8 cellular contexts compared by ENCODE assay signal in the genomic region with DNA sequence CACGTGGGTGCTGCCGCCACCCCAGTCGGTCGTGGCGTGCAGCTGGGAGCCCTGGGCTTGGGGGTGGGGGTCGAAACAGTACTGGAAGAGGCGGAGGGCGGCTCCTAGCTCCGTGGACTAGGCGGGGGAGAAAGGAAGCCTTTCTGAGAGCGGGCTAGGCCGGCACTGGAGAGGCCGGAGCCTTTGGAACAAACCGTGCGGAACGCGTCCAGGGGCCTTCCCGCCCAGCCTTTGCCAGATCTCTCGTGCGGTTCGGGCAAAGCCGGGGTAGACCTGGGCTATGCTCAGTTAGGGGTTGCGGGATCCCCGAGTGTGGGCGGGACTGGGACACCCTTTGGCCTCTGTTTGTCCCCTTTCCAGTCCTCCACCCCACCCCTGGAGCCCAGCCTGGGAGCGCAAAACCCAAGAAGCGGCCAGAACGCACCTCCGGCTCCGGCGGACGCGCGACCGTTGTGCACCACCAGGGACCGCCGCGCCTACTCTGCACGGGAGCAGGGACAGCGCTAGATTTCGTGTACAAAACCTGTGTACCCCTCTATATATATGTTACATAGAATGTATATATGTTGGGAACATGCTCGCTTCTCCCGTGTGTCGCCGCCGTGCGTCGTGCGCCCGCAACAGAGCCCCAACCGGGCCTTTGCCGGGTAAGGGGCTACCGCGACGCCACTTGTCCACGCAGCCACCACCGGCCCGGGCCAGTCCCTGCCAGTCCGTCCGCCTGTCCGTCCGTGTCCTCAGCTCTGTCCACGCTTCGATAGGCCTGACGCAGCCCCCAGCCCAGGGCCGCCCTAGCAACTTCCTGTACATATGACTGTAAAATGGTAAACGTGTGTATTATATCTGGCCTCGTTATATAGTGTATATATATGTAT. TPM values are rescaled to one million over a fixed set of nuclear protein-coding genes. Genes with fewer than 3 reads are reported as not detected.
A peak's percentile ranks its signal among the peaks of the same experiment; 100 is the strongest.
DNase-seq lines count a peak whose midpoint lies in the region; ATAC-seq, FAIRE-seq and TF ChIP-seq lines count a peak whose summit lies in the region.

No MANE protein-coding gene starts in this region.

- 0 out of 2 replicates have a peak overlapping the region, but pooled peaks have one; percentile 29 for H2BK12ac ChIP-seq in H1 (ENCODE audit: low read depth, low read length)

- DNase-seq in NT2/D1 (ENCODE audit: low read depth, low spot score), result no peak
- DNase-seq in H1 (ENCODE audit: low read depth in 1 of 2, low spot score in 2 of 2), result peak in 1 of 2 experiments; percentile 84
- peak; percentile 93 for DNase-seq in left kidney (ENCODE audit: low read depth, low spot score)
- DNase-seq in thyroid gland, result peak; percentile 85 to 86
- DNase-seq in RKO (ENCODE audit: low spot score), result no peak
- DNase-seq in NCI-H69 (lab: John Stamatoyannopoulos, UW), result no peak
- DNase-seq in NAMALWA (ENCODE audit: low spot score), result no peak

- TF ChIP-seq POLR2A in H1 (IDR thresholded peaks at IDR 0.05; ENCODE audit: control extremely low read depth in 1 of 2, low read depth in 2 of 2, low read length in 2 of 2) (no peak; a peak in 1 of 3 replicates), thyroid gland (IDR thresholded peaks at IDR 0.05) (no peak)

- H4K20me1 ChIP-seq in H1 (replicated peaks in 1 of 2; ENCODE audit: control insufficient read depth in 1 of 2, insufficient read depth in 2 of 2, low read length in 2 of 2), result peaks cover 6 to 14% of the 10 kb centered on the region in 2 experiments

- H3K18ac ChIP-seq in H1 (ENCODE audit: extremely low read depth, low read length), result peak overlapping the region; percentile 87

- H3K4me2 ChIP-seq in H1 (ENCODE audit: insufficient read depth in 1 of 2, low read depth in 2 of 2, low read length in 2 of 2), result peak overlapping the region; percentile 69 to 97

- H3K9ac ChIP-seq in NT2/D1 (ENCODE audit: insufficient read length, low read depth) (peak overlapping the region; percentile 74), H1 (replicated peaks in 1 of 4; ENCODE audit: extremely low read depth in 1 of 4, low read depth in 3 of 4, low read length in 3 of 4) (no peak overlapping the region; a peak in 2 of 7 replicates)

- no peak overlapping the region for H2BK15ac ChIP-seq in H1 (ENCODE audit: low read length)

- CTCF ChIA-PET in H1 (lab: Charles Lee; ENCODE audit: partially characterized antibody), result interaction anchor here (1.0 to 18.1 kb wide), 29 partner anchors 9 to 228 kb away, joined by 3 to 375 read pairs (median 10); a partner anchor contains a TSS

- H3K4me1 ChIP-seq in NT2/D1 (ENCODE audit: insufficient read depth, insufficient read length), result peaks cover 8% of the 10 kb centered on the region
- peaks cover 0 to 20% (median 12%) of the 10 kb centered on the region in 4 experiments; a peak in 6 of 7 replicates for H3K4me1 ChIP-seq in H1 (replicated peaks in 1 of 4; ENCODE audit: control insufficient read depth in 3 of 4, insufficient read depth in 4 of 4, low read length in 3 of 4)
- H3K4me1 ChIP-seq in thyroid gland, result peaks cover 32 to 55% of the 10 kb centered on the region in 2 donors

- H2BK20ac ChIP-seq in H1 (ENCODE audit: low read length), result no peak overlapping the region

- no peak for ATAC-seq in stimulated activated memory B cell treated with anti-CD40 and anti-IgM and Interleukin-4, amounts not matched to agents 10 μg/mL and 1 μg/mL and 100 μg/mL, for 72 hours

- peaks cover 10% of the 10 kb centered on the region; the same call in 1 of the 2 replicates for H3K23me2 ChIP-seq in H1 (ENCODE audit: low read depth, low read length)

- intact Hi-C loops in thyroid gland (cut with DNase I), result loop anchor here (10.0 kb wide), 1 partner anchor 104 kb away; no protein-coding TSS in a partner anchor

- no peaks in the 10 kb centered on the region for H3K27me3 ChIP-seq in NT2/D1 (ENCODE audit: insufficient read depth, insufficient read length)
- H3K27me3 ChIP-seq in H1 (replicated peaks in 1 of 4; ENCODE audit: control insufficient read depth in 3 of 4, extremely low read depth in 1 of 4, insufficient read depth in 3 of 4, low read length in 3 of 4), result peaks cover 6 to 23% (median 17%) of the 10 kb centered on the region in 4 experiments
- no peaks in the 10 kb centered on the region for H3K27me3 ChIP-seq in thyroid gland

- FAIRE-seq in H1 (lab: Jason Lieb, UNC), result no peak

- H3K27ac Mint-ChIP-seq in stimulated activated memory B cell treated with anti-CD40 and anti-IgM and Interleukin-4, amounts not matched to agents 10 μg/mL and 1 μg/mL and 100 μg/mL, for 72 hours, result no peak overlapping the region

- H2AFZ ChIP-seq in H1 (ENCODE audit: low read length), result no peak overlapping the region

- POLR2A ChIA-PET in H1 (lab: Charles Lee; ENCODE audit: partially characterized antibody), result interaction anchor here (0.7 to 24.7 kb wide), 21 partner anchors 10 to 128 kb away, joined by 3 to 532 read pairs (median 4); a partner anchor contains a TSS

- H3K14ac ChIP-seq in H1 (ENCODE audit: insufficient read length), result no peak overlapping the region

- H3K36me3 ChIP-seq in NT2/D1 (ENCODE audit: insufficient read depth, insufficient read length, low read length) (peaks cover 44% of the 10 kb centered on the region), H1 (ENCODE audit: control insufficient read depth in 2 of 4, insufficient read depth in 4 of 4, low read length in 3 of 4) (peaks cover 9 to 22% (median 15%) of the 10 kb centered on the region in 4 experiments; a peak in 6 of 8 replicates), thyroid gland (peaks cover 0 to 14% of the 10 kb centered on the region in 2 donors)

- WGBS in H1 (ENCODE audit: extremely low coverage in 1 of 2, insufficient coverage in 1 of 2, insufficient read length in 1 of 2, insufficient replicate concordance in 2 of 2, low coverage in 1 of 2, low lambda C conversion rate in 2 of 2, missing lambda C conversion rate in 1 of 2), 2 experiments, result 34% methylated on average over 67 of the region's 68 CpGs; no CpG with 5 or more reads in 1 of the 2 experiments
- 56 to 68% methylated on average over 49 to 59 of the region's 68 CpGs for WGBS in thyroid gland, 2 donors

- no peak for TF ChIP-seq EP300 in H1 (IDR thresholded peaks at IDR 0.05; ENCODE audit: borderline replicate concordance in 1 of 2, low read depth in 2 of 2, low read length in 2 of 2)

- no peaks in the 10 kb centered on the region for H3K79me1 ChIP-seq in H1 (ENCODE audit: low read depth, low read length)

- no peak overlapping the region for H3K4me3 Mint-ChIP-seq in stimulated activated memory B cell treated with anti-CD40 and anti-IgM and Interleukin-4, amounts not matched to agents 10 μg/mL and 1 μg/mL and 100 μg/mL, for 72 hours

- H3K23ac ChIP-seq in H1 (ENCODE audit: insufficient read length), result no peak overlapping the region

- no peak overlapping the region for H3K56ac ChIP-seq in H1 (replicated peaks; ENCODE audit: insufficient read length, low read depth, low read length)

- H2BK5ac ChIP-seq in H1 (ENCODE audit: low read depth, low read length), result peak overlapping the region; percentile 35; the same call in 1 of the 2 replicates

- H3K27ac ChIP-seq in H1 (ENCODE audit: low read depth, low read length) (no peak overlapping the region), thyroid gland (peak overlapping the region; percentile 64 to 88 (median 83))

- H3K9me3 ChIP-seq in NT2/D1 (ENCODE audit: insufficient read depth, low read length) (no peaks in the 10 kb centered on the region), H1 (ENCODE audit: insufficient read depth in 2 of 2, low read depth in 1 of 2, low read length in 1 of 2) (no peaks in the 10 kb centered on the region), thyroid gland (no peaks in the 10 kb centered on the region)

- TF ChIP-seq RAD21 in H1 (IDR thresholded peaks at IDR 0.05 in 1 of 2, conservative IDR thresholded peaks at IDR 0.05 in 1 of 2; ENCODE audit: low read depth in 2 of 2, low read length in 2 of 2), result no peak; a peak in 1 of 4 replicates

- H4K91ac ChIP-seq in H1 (replicated peaks; ENCODE audit: insufficient read length, low read length), result peak overlapping the region; percentile 2

- peak overlapping the region; percentile 9 for H4K5ac ChIP-seq in H1 (ENCODE audit: insufficient read length, low read depth, low read length)

- no peaks in the 10 kb centered on the region for H3K9me3 Mint-ChIP-seq in stimulated activated memory B cell treated with anti-CD40 and anti-IgM and Interleukin-4, amounts not matched to agents 10 μg/mL and 1 μg/mL and 100 μg/mL, for 72 hours

- peak overlapping the region; percentile 71 for H3K4ac ChIP-seq in H1 (replicated peaks; ENCODE audit: insufficient read length, low read depth, low read length)

- H3K4me3 ChIP-seq in NT2/D1 (ENCODE audit: insufficient read length, low read depth) (peak overlapping the region; percentile 23), H1 (ENCODE audit: extremely low read depth in 1 of 4, insufficient read depth in 2 of 4, low read depth in 3 of 4, low read length in 4 of 4) (peak overlapping the region; percentile 37 to 70 (median 40)), thyroid gland (replicated peaks in 1 of 3) (peak overlapping the region in 1 of 3 donors; percentile 17)

- no peaks in the 10 kb centered on the region for H3K27me3 Mint-ChIP-seq in stimulated activated memory B cell treated with anti-CD40 and anti-IgM and Interleukin-4, amounts not matched to agents 10 μg/mL and 1 μg/mL and 100 μg/mL, for 72 hours

- H3K79me2 ChIP-seq in H1 (ENCODE audit: control insufficient read depth in 1 of 2, insufficient read depth in 2 of 2, low read length in 2 of 2), result no peaks in the 10 kb centered on the region

- no peak overlapping the region for H2AK5ac ChIP-seq in H1 (ENCODE audit: low read depth, low read length)

- peak overlapping the region; percentile 48 for H4K8ac ChIP-seq in H1 (ENCODE audit: extremely low read depth, insufficient read depth, low read length)

- H2BK120ac ChIP-seq in H1 (replicated peaks; ENCODE audit: low read depth, low read length), result no peak overlapping the region

- H3K36me3 Mint-ChIP-seq in stimulated activated memory B cell treated with anti-CD40 and anti-IgM and Interleukin-4, amounts not matched to agents 10 μg/mL and 1 μg/mL and 100 μg/mL, for 72 hours, result peaks cover 49% of the 10 kb centered on the region

- TF ChIP-seq CTCF in H1 (IDR thresholded peaks at IDR 0.05; ENCODE audit: control extremely low read depth in 1 of 3, insufficient read depth in 1 of 3, low read depth in 1 of 3, low read length in 3 of 3), result peak in 2 of 3 experiments; percentile 5 to 22; a peak in 2 of 4 replicates
- TF ChIP-seq CTCF in thyroid gland (IDR thresholded peaks at IDR 0.05), result no peak

- peaks cover 22% of the 10 kb centered on the region for H3K4me1 Mint-ChIP-seq in stimulated activated memory B cell treated with anti-CD40 and anti-IgM and Interleukin-4, amounts not matched to agents 10 μg/mL and 1 μg/mL and 100 μg/mL, for 72 hours

RNA-seq across cellular contexts. Expression of a gene that starts 26.2 kb away (rescaled TPM):
- 69.9 and 70.8 TPM in 2 replicates for total RNA-seq in H1 (2021; fragmentation: NEBNext Ultra II Directional; extraction: Animal tissue kit (Norgen Biotek cat#: 25700))
- 28.6 and 64.6 TPM in 2 replicates for polyA plus RNA-seq in H1 (2011; rRNA removed)
- 34.1 TPM for polyA plus RNA-seq in H1 (2011; cell fraction: cytosol; rRNA removed)
- polyA plus RNA-seq in H1 (2011; cell fraction: nucleus; rRNA removed), result 270 TPM
- polyA plus RNA-seq in H1 (2012, experiment 1 of 2), result 45.2 to 64.7 TPM (median 53.7 TPM) in 4 replicates
- polyA plus RNA-seq in H1 (2012, experiment 2 of 2), result 36.4 TPM
- 88.4 TPM for polyA plus RNA-seq in H1 (2013, experiment 1 of 2)
- polyA plus RNA-seq in H1 (2013, experiment 2 of 2), result 76.5 TPM
- 21.0 and 35.5 TPM in 2 replicates for polyA minus RNA-seq in H1 (2011; rRNA and poly(A)+ RNA removed)
- polyA minus RNA-seq in H1 (2011; cell fraction: cytosol; rRNA and poly(A)+ RNA removed), result 60.1 TPM
- polyA minus RNA-seq in H1 (2011; cell fraction: nucleus; rRNA and poly(A)+ RNA removed), result 90.1 TPM
- 10 to 100 TPM; 44.6 to 89.4 (median 63.0) TPM for total RNA-seq in thyroid gland

Comparison
In these comparisons a context has a peak if more than half of its experiments do, and no peak if none do; other contexts are left out.
1. DNase-seq: peak in left kidney (single experiment) and thyroid gland (2 of 2); none in NT2/D1 (single experiment), RKO (single experiment), NCI-H69 (single experiment) and NAMALWA (single experiment).
2. CTCF ChIP-seq: peak in H1 (2 of 3); none in thyroid gland (0 of 6).